23 cellular contexts compared by ENCODE assay signal in genomic region chr11:36135062-36135461, GRCh38.
DNase-seq lines count a peak whose midpoint lies in the region; ATAC-seq, FAIRE-seq and TF ChIP-seq lines count a peak whose summit lies in the region.
"Had no signal": no experiment of that assay in that cellular context is flagged by ENCODE, and none has a peak within 500 bp of the region (broad histone marks: within the 10 kb centered on the region; RNA-seq: fewer than 3 reads in every experiment).

No MANE protein-coding gene starts in this region.

- dilution Hi-C loops in endothelial cell of umbilical vein (cut with MboI; ENCODE audit: extremely low pct_ligation_motif_present, low sequenced_read_pairs), result no loop called here

- H3K79me2 ChIP-seq in HepG2 (ENCODE audit: insufficient read depth, low read length) (no peaks in the 10 kb centered on the region), endothelial cell of umbilical vein (ENCODE audit: control insufficient read depth, insufficient read depth, low read length) (no peaks in the 10 kb centered on the region)

- H3K4me1 ChIP-seq in liver (ENCODE audit: control insufficient read depth in 4 of 4, insufficient read depth in 4 of 4, low read length in 3 of 4) (no peaks in the 10 kb centered on the region), HepG2 (ENCODE audit: insufficient read depth, low read length) (no peaks in the 10 kb centered on the region), endothelial cell of umbilical vein (ENCODE audit: control insufficient read depth, extremely low read depth, insufficient read depth, low read length) (peaks cover 9% of the 10 kb centered on the region), suprapubic skin (no peaks in the 10 kb centered on the region)

- no peaks in the 10 kb centered on the region for H3K27me3 Mint-ChIP-seq in nephron (ENCODE audit: low read depth)

- in situ Hi-C loops in HepG2 (cut with HindIII; ENCODE audit: extremely low pct_ligation_motif_present, low pct_unique_long_range_greater_than_20kb), result no loop called here

- H3K9me3 Mint-ChIP-seq in nephron, result no peaks in the 10 kb centered on the region
- H3K9me3 Mint-ChIP-seq: CD4-positive, alpha-beta T cell; H9; HFFc6 had no signal

- no peaks in the 10 kb centered on the region for H3K9me3 ChIP-seq in liver (ENCODE audit: control insufficient read depth in 4 of 4, low read length in 3 of 4)
- no peaks in the 10 kb centered on the region for H3K9me3 ChIP-seq in HepG2 (ENCODE audit: low read length)
- H3K9me3 ChIP-seq in endothelial cell of umbilical vein (replicated peaks; ENCODE audit: control insufficient read depth, insufficient read depth, low read length), result no peaks in the 10 kb centered on the region
- no peaks in the 10 kb centered on the region for H3K9me3 ChIP-seq in suprapubic skin

- TF ChIP-seq EP300 in HepG2 (IDR thresholded peaks at IDR 0.05; ENCODE audit: low read depth in 2 of 2, low read length in 2 of 2) (no peak), HepG2 (CRISPR knock-in tag; IDR thresholded peaks at IDR 0.05; ENCODE audit: borderline replicate concordance) (no peak), suprapubic skin (IDR thresholded peaks at IDR 0.05) (no peak)

- H3K27ac Mint-ChIP-seq in nephron, result peak overlapping the region; percentile 80 to 94 (median 94)
- H3K27ac Mint-ChIP-seq: CD4-positive, alpha-beta T cell; HFFc6; IgD-negative memory B cell had no signal

- H3K4me2 ChIP-seq in HepG2 (ENCODE audit: low read depth, low read length) (no peak overlapping the region), endothelial cell of umbilical vein (ENCODE audit: insufficient read depth, low read length) (no peak overlapping the region)
- H3K4me2 ChIP-seq: KMS-11 had no signal

- H3K27me3 ChIP-seq in liver (ENCODE audit: control insufficient read depth in 4 of 4, insufficient read depth in 4 of 4, low read length in 3 of 4) (no peaks in the 10 kb centered on the region), HepG2 (ENCODE audit: control insufficient read depth in 1 of 2, insufficient read depth in 2 of 2, low read length in 2 of 2) (peaks cover 1 to 2% of the 10 kb centered on the region in 2 experiments; a peak in 3 of 5 replicates), endothelial cell of umbilical vein (ENCODE audit: control insufficient read depth in 2 of 2, insufficient read depth in 2 of 2, low read length in 2 of 2) (no peaks in the 10 kb centered on the region), suprapubic skin (no peaks in the 10 kb centered on the region)
- H3K27me3 ChIP-seq: BLaER1 treated with 17β-estradiol and CSF1 and Interleukin-3, amounts not matched to agents 10 nM and 100 nM had no signal

- TF ChIP-seq POLR2A in HepG2 (IDR thresholded peaks at IDR 0.05; ENCODE audit: insufficient read depth in 1 of 2, low read depth in 2 of 2, low read length in 2 of 2), result no peak
- TF ChIP-seq POLR2A in endothelial cell of umbilical vein (IDR thresholded peaks at IDR 0.05; ENCODE audit: low read depth, low read length), result no peak
- TF ChIP-seq POLR2A in suprapubic skin (IDR thresholded peaks at IDR 0.05), result no peak

- POLR2A ChIA-PET in HepG2 (lab: Yijun Ruan, JAX) (no interaction called here), endothelial cell of umbilical vein (lab: Charles Lee) (no interaction called here)

- ATAC-seq in HepG2, result no peak

- peaks cover 36% of the 10 kb centered on the region for H3K4me1 Mint-ChIP-seq in nephron
- H3K4me1 Mint-ChIP-seq: IgD-negative memory B cell had no signal

- TF ChIP-seq RAD21 in liver (IDR thresholded peaks at IDR 0.05) (no peak), HepG2 (CRISPR knock-in tag; IDR thresholded peaks at IDR 0.05) (no peak)

- FAIRE-seq in HepG2 (lab: Jason Lieb, UNC) (no peak), endothelial cell of umbilical vein (lab: Jason Lieb, UNC) (peak; percentile 52)
- FAIRE-seq: D721Med, GM18507 had no signal

- no peak overlapping the region for H3K27ac ChIP-seq in liver (ENCODE audit: low read depth in 1 of 2, low read length in 2 of 2)
- H3K27ac ChIP-seq in HepG2 (ENCODE audit: extremely low read length, insufficient read depth, low read length), result no peak overlapping the region
- H3K27ac ChIP-seq in endothelial cell of umbilical vein (ENCODE audit: insufficient read depth, low read depth, low read length), result no peak overlapping the region
- H3K27ac ChIP-seq in suprapubic skin, result no peak overlapping the region
- H3K27ac ChIP-seq: BLaER1 treated with 17β-estradiol and CSF1 and Interleukin-3, amounts not matched to agents 10 nM and 100 nM; KMS-11 had no signal

- H3K36me3 Mint-ChIP-seq in nephron (ENCODE audit: low read depth), result no peaks in the 10 kb centered on the region
- H3K36me3 Mint-ChIP-seq: IgD-negative memory B cell had no signal

- H3K9me1 ChIP-seq in endothelial cell of umbilical vein (replicated peaks; ENCODE audit: control insufficient read depth, extremely low read depth, insufficient read depth, low read length), result no peaks in the 10 kb centered on the region

- H3K4me3 Mint-ChIP-seq in nephron, result no peak overlapping the region
- H3K4me3 Mint-ChIP-seq: CD4-positive, alpha-beta T cell; H9; HFFc6; IgD-negative memory B cell had no signal

- TF ChIP-seq CTCF in liver (IDR thresholded peaks at IDR 0.05; ENCODE audit: low read depth, low read length, missing input control) (no peak), HepG2 (CRISPR knock-in tag; IDR thresholded peaks at IDR 0.05) (no peak), endothelial cell of umbilical vein (IDR thresholded peaks at IDR 0.05; ENCODE audit: extremely low read depth in 1 of 2, insufficient read depth in 1 of 2, low read depth in 1 of 2, low read length in 2 of 2) (no peak), nephron (IDR thresholded peaks at IDR 0.05; ENCODE audit: unreplicated experiment in 3 of 3) (no peak), suprapubic skin (IDR thresholded peaks at IDR 0.05) (no peak)

- no peak overlapping the region for H2AFZ ChIP-seq in HepG2 (ENCODE audit: low read length)
- no peak overlapping the region for H2AFZ ChIP-seq in endothelial cell of umbilical vein (ENCODE audit: low read depth, low read length)

- intact Hi-C loops in HepG2 (cut with micrococcal nuclease; ENCODE audit: unreplicated experiment) (loop anchor here (10.0 kb wide), 1 partner anchor 420 kb away; no protein-coding TSS in a partner anchor), endothelial cell of umbilical vein (cut with micrococcal nuclease) (loop anchor here (10.0 kb wide), 1 partner anchor 420 kb away; no protein-coding TSS in a partner anchor)

- no peak overlapping the region for H3K9ac ChIP-seq in liver (ENCODE audit: low read depth in 1 of 2, low read length in 2 of 2)
- H3K9ac ChIP-seq in HepG2 (ENCODE audit: insufficient read depth, low read depth, low read length), result no peak overlapping the region
- no peak overlapping the region for H3K9ac ChIP-seq in endothelial cell of umbilical vein (replicated peaks; ENCODE audit: extremely low read depth, insufficient read depth, low read length)
- H3K9ac ChIP-seq: BLaER1 treated with 17β-estradiol and CSF1 and Interleukin-3, amounts not matched to agents 10 nM and 100 nM; KMS-11 had no signal

- WGBS in liver, result 49% methylated on average over 2 of the region's 2 CpGs
- WGBS in HepG2 (ENCODE audit: low lambda C conversion rate), result 0% methylated on average over 2 of the region's 2 CpGs
- 47% methylated on average over 2 of the region's 2 CpGs for WGBS in suprapubic skin

- BruUV-seq in HepG2 (replicated peaks; lab: Mats Ljungman, UMichigan) (no TSS peak), endothelial cell of umbilical vein (replicated peaks; lab: Mats Ljungman, UMichigan) (no TSS peak)

- CTCF ChIA-PET in HepG2 (lab: Yijun Ruan, JAX; ENCODE audit: low intra/inter-chr PET ratio, low total read pairs), result no interaction called here
- CTCF ChIA-PET in endothelial cell of umbilical vein (lab: Charles Lee), result interaction anchor here (0.7 to 7.4 kb wide), 4 partner anchors 51 to 311 kb away, joined by 3 to 205 read pairs (median 45); no protein-coding TSS in a partner anchor

- DNase-seq in HepG2 (ENCODE audit: low spot score) (no peak), endothelial cell of umbilical vein (ENCODE audit: low read depth, low spot score) (peak; percentile 46), HUDEP-2 (lab: John Stamatoyannopoulos, UW; ENCODE audit: unreplicated experiment in 76 of 76) (no peak), suprapubic skin (ENCODE audit: low spot score in 2 of 2) (no peak), HCEC 1CT (no peak)
- DNase-seq: CD4-positive, alpha-beta T cell; H9; HFFc6; NCI-H1048; NCI-H1417; NCI-H1694; NCI-H2029 treated with DMSO at 0.1 percent for 48 hours; NCI-H2227 treated with DMSO at 0.1 percent for 48 hours; NCI-H526 treated with DMSO at 0.1 percent for 48 hours; RPMI8226; SHP77 had no signal

- H4K20me1 ChIP-seq in HepG2 (ENCODE audit: insufficient read depth, low read length) (no peaks in the 10 kb centered on the region), endothelial cell of umbilical vein (replicated peaks; ENCODE audit: control insufficient read depth, extremely low read depth, insufficient read depth, low read length) (no peaks in the 10 kb centered on the region)

- H3K36me3 ChIP-seq in liver (ENCODE audit: control insufficient read depth in 4 of 4, insufficient read depth in 3 of 4, low read depth in 1 of 4, low read length in 3 of 4), result no peaks in the 10 kb centered on the region
- no peaks in the 10 kb centered on the region for H3K36me3 ChIP-seq in HepG2 (replicated peaks in 1 of 2; ENCODE audit: control insufficient read depth in 1 of 2, insufficient read depth in 2 of 2, low read length in 2 of 2)
- no peaks in the 10 kb centered on the region for H3K36me3 ChIP-seq in endothelial cell of umbilical vein (ENCODE audit: control insufficient read depth in 2 of 2, extremely low read depth in 1 of 2, insufficient read depth in 2 of 2, low read length in 2 of 2)
- no peaks in the 10 kb centered on the region for H3K36me3 ChIP-seq in suprapubic skin

- H3K4me3 ChIP-seq in liver (ENCODE audit: low read depth in 1 of 3, low read length in 3 of 3) (no peak overlapping the region), HepG2 (replicated peaks in 1 of 3; ENCODE audit: insufficient read depth in 1 of 3, low read depth in 2 of 3, low read length in 3 of 3) (no peak overlapping the region), endothelial cell of umbilical vein (replicated peaks in 1 of 3; ENCODE audit: insufficient read depth in 1 of 3, low read depth in 1 of 3, low read length in 3 of 3) (no peak overlapping the region), suprapubic skin (no peak overlapping the region)
- H3K4me3 ChIP-seq: BLaER1 treated with 17β-estradiol and CSF1 and Interleukin-3, amounts not matched to agents 10 nM and 100 nM had no signal

TF ChIP-seq in liver, 16 proteins besides CTCF, POLR2A, EP300 and RAD21:
- TF ChIP-seq FOXA1 (IDR thresholded peaks at IDR 0.05) (no peak), YY1 (IDR thresholded peaks at IDR 0.05) (no peak), NR2F2 (IDR thresholded peaks at IDR 0.05) (peak; percentile 38)

TF ChIP-seq in HepG2, 621 proteins besides CTCF, POLR2A, EP300 and RAD21 (continues in another document):
- TF ChIP-seq ZBTB21 (CRISPR knock-in tag; IDR thresholded peaks at IDR 0.05), result no peak
- TF ChIP-seq ZNF382 (CRISPR knock-in tag; IDR thresholded peaks at IDR 0.05; ENCODE audit: borderline replicate concordance), result no peak
- no peak for TF ChIP-seq ZNF274 (CRISPR knock-in tag; IDR thresholded peaks at IDR 0.05)

TF ChIP-seq in endothelial cell of umbilical vein, 7 proteins besides CTCF, POLR2A, EP300 and RAD21 (continues in another document):
- TF ChIP-seq GATA2 (IDR thresholded peaks at IDR 0.05; ENCODE audit: insufficient read depth, insufficient read length, low read depth, low read length) (no peak), JUN (IDR thresholded peaks at IDR 0.05; ENCODE audit: borderline replicate concordance, insufficient read depth, insufficient read length, low read depth) (no peak)
